In the genomic region with DNA sequence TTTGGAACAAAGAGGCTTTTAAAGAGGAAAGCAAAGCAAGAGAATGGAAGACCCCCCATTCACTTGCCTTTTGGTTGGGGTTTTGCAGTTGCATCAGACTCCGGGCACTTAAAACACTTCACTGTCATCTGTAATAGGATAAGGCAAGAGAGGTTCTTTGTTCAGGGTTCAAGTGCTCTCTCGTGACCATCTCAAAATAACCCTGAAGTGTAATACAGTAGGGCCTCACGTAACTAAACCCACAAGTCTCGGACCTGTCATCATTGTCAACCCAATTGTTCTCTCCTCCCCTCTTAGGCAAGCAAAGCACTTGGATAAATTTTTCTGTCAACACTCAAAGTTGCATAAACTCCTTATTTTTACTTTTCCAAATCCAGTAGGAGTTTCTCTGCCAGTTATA, we compare ENCODE assay signal across 31 cellular contexts. TPM values are rescaled to one million over a fixed set of nuclear protein-coding genes. Genes with fewer than 3 reads are reported as not detected.
DNase-seq lines count a peak whose midpoint lies in the region; ATAC-seq and TF ChIP-seq lines count a peak whose summit lies in the region.
"Had no signal": no experiment of that assay in that cellular context is flagged by ENCODE, and none has a peak within 500 bp of the region (broad histone marks: within the 10 kb centered on the region; RNA-seq: fewer than 3 reads in every experiment).

No MANE protein-coding gene starts in this region.

- no peak for ATAC-seq in HG02938 (IDR thresholded peaks at IDR 0.05; ENCODE audit: unreplicated experiment)
- ATAC-seq: stimulated activated naive CD8-positive, alpha-beta T cell treated with anti-CD3 and anti-CD28 coated beads, Interleukin-15, amount 100 ng/mL, for 72 hours; T-helper 17 cell had no signal

- H3K36me3 Mint-ChIP-seq in neural crest cell (ENCODE audit: low read depth) (no peaks in the 10 kb centered on the region), glutamatergic neuron (ENCODE audit: unreplicated experiment) (no peaks in the 10 kb centered on the region)
- H3K36me3 Mint-ChIP-seq: activated naive CD8-positive, alpha-beta T cell treated with anti-CD3 and anti-CD28 coated beads, Interleukin-2, amount 10 ng/mL, durations not matched to agents 7 days and 5 days had no signal

- no peaks in the 10 kb centered on the region for H3K9me3 ChIP-seq in smooth muscle cell (replicated peaks; ENCODE audit: low read depth)
- H3K9me3 ChIP-seq: heart right ventricle, neutrophil, SK-N-SH, thyroid gland had no signal

- H3K4me1 ChIP-seq in smooth muscle cell (ENCODE audit: low read depth), result no peaks in the 10 kb centered on the region
- H3K4me1 ChIP-seq: thyroid gland had no signal

- H3K27me3 Mint-ChIP-seq in neural crest cell (ENCODE audit: low read depth) (no peaks in the 10 kb centered on the region), glutamatergic neuron (ENCODE audit: unreplicated experiment) (no peaks in the 10 kb centered on the region)

- H3K4me1 Mint-ChIP-seq in neural crest cell, result peaks cover 32% of the 10 kb centered on the region
- H3K4me1 Mint-ChIP-seq in glutamatergic neuron (ENCODE audit: low read depth, unreplicated experiment), result no peaks in the 10 kb centered on the region
- H3K4me1 Mint-ChIP-seq: T-helper 17 cell had no signal

- H3K4me3 Mint-ChIP-seq in neural crest cell (no peak overlapping the region), glutamatergic neuron (ENCODE audit: unreplicated experiment) (no peak overlapping the region)
- H3K4me3 Mint-ChIP-seq: activated naive CD8-positive, alpha-beta T cell treated with anti-CD3 and anti-CD28 coated beads, Interleukin-2, amount 10 ng/mL, durations not matched to agents 7 days and 5 days; stimulated activated naive CD8-positive, alpha-beta T cell treated with anti-CD3 and anti-CD28 coated beads, Interleukin-15, amount 100 ng/mL, for 72 hours; T-helper 17 cell had no signal

- no peak overlapping the region for H3K4me2 ChIP-seq in smooth muscle cell
- H3K4me2 ChIP-seq: SK-N-SH had no signal

- DNase-seq in NCI-H1092 treated with DMSO at 0.1 percent for 48 hours (lab: John Stamatoyannopoulos, UW) (peak; percentile 30), NCI-H1092 (lab: John Stamatoyannopoulos, UW) (no peak), NCI-H187 (lab: John Stamatoyannopoulos, UW) (peak; percentile 87 to 88), NCI-H510A treated with DMSO at 0.1 percent for 48 hours (lab: John Stamatoyannopoulos, UW) (peak; percentile 95), neural crest cell (ENCODE audit: low read depth, low spot score) (no peak), glutamatergic neuron (no peak), smooth muscle cell (lab: John Stamatoyannopoulos, UW; ENCODE audit: unreplicated experiment) (no peak)
- DNase-seq: 8988T; activated CD4-positive, alpha-beta T cell treated with anti-CD3 and anti-CD28 coated beads for 4 hours; activated naive CD8-positive, alpha-beta T cell treated with anti-CD3 and anti-CD28 coated beads, Interleukin-2, amount 10 ng/mL, durations not matched to agents 7 days and 5 days; activated T-cell treated with anti-CD3 and anti-CD28 coated beads for 4 hours; effector memory CD4-positive, alpha-beta T cell; erythroblast; heart right ventricle; IMR-90; mesenchymal stem cell; NCI-H1048; NCI-H2171; NCI-H82; RPMI8226; SK-N-SH; stimulated activated naive CD8-positive, alpha-beta T cell treated with anti-CD3 and anti-CD28 coated beads, Interleukin-15, amount 100 ng/mL, for 72 hours; T-helper 17 cell; thyroid gland had no signal

- WGBS in smooth muscle cell (ENCODE audit: low lambda C conversion rate), result 82% methylated on average over 4 of the region's 4 CpGs

- no peaks in the 10 kb centered on the region for H3F3A ChIP-seq in smooth muscle cell (ENCODE audit: low read depth)

- H3K9me3 Mint-ChIP-seq in neural crest cell, result no peaks in the 10 kb centered on the region
- no peaks in the 10 kb centered on the region for H3K9me3 Mint-ChIP-seq in glutamatergic neuron (ENCODE audit: unreplicated experiment)

- H3K27ac Mint-ChIP-seq in neural crest cell (ENCODE audit: unreplicated experiment) (peak overlapping the region; percentile 44), glutamatergic neuron (ENCODE audit: unreplicated experiment) (no peak overlapping the region)
- H3K27ac Mint-ChIP-seq: activated naive CD8-positive, alpha-beta T cell treated with anti-CD3 and anti-CD28 coated beads, Interleukin-2, amount 10 ng/mL, durations not matched to agents 7 days and 5 days; stimulated activated naive CD8-positive, alpha-beta T cell treated with anti-CD3 and anti-CD28 coated beads, Interleukin-15, amount 100 ng/mL, for 72 hours; T-helper 17 cell had no signal

- H2AFZ ChIP-seq in smooth muscle cell (ENCODE audit: low read depth), result no peak overlapping the region

- H3K27me3 ChIP-seq in smooth muscle cell (ENCODE audit: low read depth), result peaks cover 6% of the 10 kb centered on the region
- H3K27me3 ChIP-seq: thyroid gland had no signal

- no peaks in the 10 kb centered on the region for H3K79me2 ChIP-seq in smooth muscle cell (ENCODE audit: low read depth)

- no peak overlapping the region for H3K27ac ChIP-seq in smooth muscle cell (ENCODE audit: low read depth)
- H3K27ac ChIP-seq: coronary artery, heart right ventricle, neutrophil, thyroid gland had no signal

- H3K4me3 ChIP-seq in smooth muscle cell, result no peak overlapping the region
- H3K4me3 ChIP-seq: coronary artery, heart right ventricle, thyroid gland had no signal

- TF ChIP-seq CTCF in neural crest cell (conservative IDR thresholded peaks at IDR 0.05) (no peak), glutamatergic neuron (IDR thresholded peaks at IDR 0.05; ENCODE audit: partially characterized antibody, unreplicated experiment) (no peak), smooth muscle cell (IDR thresholded peaks at IDR 0.05; ENCODE audit: borderline replicate concordance, insufficient read depth, poor library complexity, severe bottlenecking) (no peak)

- H3K9ac ChIP-seq in smooth muscle cell (ENCODE audit: low read depth), result no peak overlapping the region
- H3K9ac ChIP-seq: SK-N-SH had no signal

- H4K20me1 ChIP-seq in smooth muscle cell (ENCODE audit: low read depth), result no peaks in the 10 kb centered on the region

- H3K36me3 ChIP-seq in smooth muscle cell (ENCODE audit: low read depth), result no peaks in the 10 kb centered on the region
- H3K36me3 ChIP-seq: heart right ventricle, neutrophil, thyroid gland had no signal

RNA-seq across cellular contexts. Expression of gene MYBPC1, which starts 26.9 kb away (rescaled TPM):
- total RNA-seq in neural crest cell (0.20 TPM in 1 of 2 replicates, not detected in the other), glutamatergic neuron (ENCODE audit: unreplicated experiment) (not detected), smooth muscle cell (not detected in 2 replicates)
- not detected in 2 replicates for polyA plus RNA-seq in smooth muscle cell
- total RNA-seq: activated naive CD8-positive, alpha-beta T cell treated with anti-CD3 and anti-CD28 coated beads, Interleukin-2, amount 10 ng/mL, durations not matched to agents 7 days and 5 days; astrocyte; fibroblast of villous mesenchyme; H4; IMR-90; pulmonary artery endothelial cell; T-helper 17 cell had no signal
- polyA plus RNA-seq: IMR-90, SK-N-SH had no signal

Comparison
In these comparisons a context has a peak if more than half of its experiments do, and no peak if none do; other contexts are left out.
1. DNase-seq: peak in NCI-H1092 treated with DMSO at 0.1 percent for 48 hours (single experiment), NCI-H187 (2 of 2) and NCI-H510A treated with DMSO at 0.1 percent for 48 hours (single experiment); none in NCI-H1092 (single experiment), neural crest cell (single experiment), glutamatergic neuron (single experiment) and smooth muscle cell (single experiment).